In the genomic region with DNA sequence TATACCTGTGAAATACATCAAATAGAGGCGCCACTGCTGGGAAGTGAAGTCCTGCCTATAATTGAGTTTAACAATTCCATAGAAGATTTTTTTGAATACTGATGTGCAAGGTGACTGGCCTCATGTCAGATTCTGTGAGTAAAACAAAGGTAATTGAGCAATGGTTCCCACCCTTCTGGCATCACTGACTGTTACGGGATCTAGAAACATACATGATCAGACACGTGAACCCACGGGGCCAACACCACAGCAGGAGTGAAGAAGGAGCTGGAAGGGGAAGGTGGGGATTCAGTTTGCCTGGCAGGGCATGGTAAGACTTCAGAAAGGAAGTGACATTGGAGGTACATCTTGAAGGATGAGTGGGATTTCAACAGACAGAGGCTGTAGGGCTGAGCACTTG, we compare ENCODE assay signal across 21 cellular contexts.
"Had no signal": no experiment of that assay in that cellular context is flagged by ENCODE, and none has a peak within 500 bp of the region (broad histone marks: within the 10 kb centered on the region; RNA-seq: fewer than 3 reads in every experiment).

No MANE protein-coding gene starts in this region.

- H3K27me3 ChIP-seq: MG63 had no signal

- ATAC-seq: Panc1, PC-3 had no signal

- DNase-seq: KBM-7, MG63, NCI-H1092, NCI-H1105 treated with DMSO at 0.1 percent for 48 hours, NCI-H1417 treated with DMSO at 0.1 percent for 48 hours, NCI-H1694, NCI-H187 treated with DMSO at 0.1 percent for 48 hours, NCI-H2081, NCI-H2107, NCI-H2227 treated with DMSO at 0.1 percent for 48 hours, NCI-H524, NCI-H526 treated with DMSO at 0.1 percent for 48 hours, NCI-H748 treated with DMSO at 0.1 percent for 48 hours, PC-3, SHP77, SK-N-SH, SW 1271 had no signal

- H3K9ac ChIP-seq: SK-N-SH had no signal

- H3K4me3 ChIP-seq: MG63 had no signal

- H3K4me2 ChIP-seq: SK-N-SH had no signal

- H3K9me3 ChIP-seq: SK-N-SH had no signal

- H3K36me3 ChIP-seq: MG63 had no signal

- FAIRE-seq: HTR-8/SVneo had no signal

- H3K27ac ChIP-seq: HL-60, RWPE1 had no signal
